Comparison of ENCODE assay signal across 8 cellular contexts in the genomic region with DNA sequence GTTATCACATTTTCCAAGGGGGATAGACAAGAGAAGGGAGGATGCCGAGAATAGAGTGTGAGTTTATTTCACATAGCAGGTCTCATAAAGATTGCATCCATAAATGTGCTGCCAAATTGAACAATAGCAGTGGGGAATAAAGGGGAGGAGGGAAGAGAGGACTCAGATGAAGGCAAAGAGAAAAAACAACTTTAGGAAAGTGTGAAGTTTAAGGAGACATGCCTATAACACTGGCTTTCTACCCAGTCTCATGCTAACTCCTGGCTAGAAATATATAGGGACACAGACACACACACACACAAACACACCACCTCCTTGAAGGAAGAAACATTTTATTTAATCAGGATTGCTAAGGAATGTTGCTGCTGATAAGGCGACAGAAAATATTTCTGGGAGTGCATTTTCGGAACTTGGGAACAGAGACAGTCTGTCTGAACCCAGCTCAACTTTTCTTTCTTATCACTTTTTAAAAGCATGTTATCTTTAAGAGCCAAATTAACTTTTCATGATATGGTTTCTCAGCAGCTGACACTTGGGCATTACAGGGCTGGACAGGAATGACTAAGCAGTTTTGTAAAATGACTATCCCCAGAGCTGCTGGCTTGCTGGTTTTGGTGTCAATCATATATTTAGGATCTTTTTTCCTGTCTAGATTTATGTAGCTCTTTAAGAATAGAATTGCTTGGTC.
DNase-seq lines count a peak whose midpoint lies in the region; ATAC-seq and TF ChIP-seq lines count a peak whose summit lies in the region.

No MANE protein-coding gene starts in this region.

- DNase-seq in AG04450 (ENCODE audit: low read depth, low spot score) (no peak), HuH-7 (ENCODE audit: low spot score) (peak; percentile 39), fibroblast of peridontal ligament (ENCODE audit: extremely low read depth) (peak; percentile 70), stromal cell of bone marrow (ENCODE audit: low read depth) (peak; percentile 25), GM19240 (ENCODE audit: insufficient read length, low spot score) (no peak), NCI-H146 treated with DMSO at 0.1 percent for 48 hours (lab: John Stamatoyannopoulos, UW; ENCODE audit: unreplicated experiment) (no peak)
- no peak for DNase-seq in activated CD4-positive, alpha-beta T cell treated with anti-CD3 and anti-CD28 coated beads, Interleukin-2, amount 50 U/mL, for 1 hour

- H3K9me3 ChIP-seq in AG04450 (ENCODE audit: control insufficient read depth, insufficient read depth, low read length): peaks cover 4% of the 10 kb centered on the region; the same call in 1 of the 2 replicates

- ATAC-seq in GM21576 (IDR thresholded peaks at IDR 0.05; ENCODE audit: unreplicated experiment): peak; percentile 44

- H3K4me3 ChIP-seq in AG04450 (ENCODE audit: low read depth, low read length): no peak overlapping the region

- no peaks in the 10 kb centered on the region for H3K27me3 ChIP-seq in AG04450 (ENCODE audit: control insufficient read depth, insufficient read depth, low read length)

- CTCF ChIA-PET in AG04450 (lab: Charles Lee): interaction anchor here (1.3 kb wide), 1 partner anchor 402 kb away, joined by 3 read pairs; a partner anchor contains a TSS

- no peak for TF ChIP-seq CTCF in AG04450 (IDR thresholded peaks at IDR 0.05; ENCODE audit: low read depth, low read length)

- POLR2A ChIA-PET in AG04450 (lab: Yijun Ruan, JAX): no interaction called here

- H3K27ac ChIP-seq in AG04450 (ENCODE audit: low read depth, low read length): peak overlapping the region; percentile 43

Comparison
In these comparisons a context has a peak if more than half of its experiments do, and no peak if none do; other contexts are left out.
1. DNase-seq: peak in HuH-7 (single experiment), fibroblast of peridontal ligament (single experiment) and stromal cell of bone marrow (single experiment); none in AG04450 (single experiment), GM19240 (single experiment), activated CD4-positive, alpha-beta T cell treated with anti-CD3 and anti-CD28 coated beads, Interleukin-2, amount 50 U/mL, for 1 hour (single experiment) and NCI-H146 treated with DMSO at 0.1 percent for 48 hours (single experiment).